9 cellular contexts compared by ENCODE assay signal in the genomic region with DNA sequence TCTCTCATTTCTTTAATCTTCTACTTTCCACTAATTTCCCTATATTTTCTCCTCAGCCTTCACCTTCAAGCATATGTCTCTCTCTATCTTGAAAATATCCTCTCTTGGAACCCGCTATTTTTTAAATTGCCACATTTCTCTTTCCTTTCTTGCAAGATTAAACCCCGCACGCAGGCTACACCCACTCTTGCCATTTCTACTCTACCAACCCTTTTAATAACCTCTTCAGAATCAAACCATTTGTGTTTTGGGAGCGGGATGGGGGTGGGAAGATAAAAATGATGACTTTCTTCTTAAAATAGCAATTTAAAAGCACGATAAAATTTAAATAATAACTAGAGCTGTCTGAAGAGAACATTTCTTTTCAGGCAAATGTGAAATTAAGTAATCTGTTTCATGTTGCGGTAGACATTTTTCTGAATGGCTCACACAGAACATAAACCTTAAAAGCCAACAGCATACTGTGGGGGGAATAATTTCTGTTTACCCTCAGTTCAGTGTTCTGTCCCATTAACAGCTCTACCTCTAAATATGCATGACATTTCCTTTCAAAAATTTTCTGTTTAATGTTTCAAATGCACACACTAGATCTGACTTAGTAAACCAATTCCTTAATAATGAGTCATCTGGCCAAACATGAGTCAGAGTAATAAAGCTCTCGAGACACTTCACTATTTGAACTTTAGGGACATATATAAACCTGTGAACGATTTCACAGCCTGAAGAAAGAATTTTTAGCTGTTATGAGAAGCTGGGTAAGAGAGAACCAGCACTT. TPM values are rescaled to one million over a fixed set of nuclear protein-coding genes. Genes with fewer than 3 reads are reported as not detected.
A peak's percentile ranks its signal among the peaks of the same experiment; 100 is the strongest.
DNase-seq lines count a peak whose midpoint lies in the region; ATAC-seq and TF ChIP-seq lines count a peak whose summit lies in the region.
"Had no signal": no experiment of that assay in that cellular context is flagged by ENCODE, and none has a peak within 500 bp of the region (broad histone marks: within the 10 kb centered on the region; RNA-seq: fewer than 3 reads in every experiment).

No MANE protein-coding gene starts in this region.

- ATAC-seq in GM18868 (IDR thresholded peaks at IDR 0.05; ENCODE audit: unreplicated experiment), result peak; percentile 57

- H3K4me1 Mint-ChIP-seq in neural progenitor cell, result no peaks in the 10 kb centered on the region
- H3K4me1 Mint-ChIP-seq: central memory CD8-positive, alpha-beta T cell had no signal

- H3K9me3 Mint-ChIP-seq in neural progenitor cell, result no peaks in the 10 kb centered on the region
- H3K9me3 Mint-ChIP-seq: central memory CD8-positive, alpha-beta T cell had no signal

- 48% methylated on average over 8 of the region's 8 CpGs for WGBS in prostate gland

- in situ Hi-C loops in GM13976 (cut with MboI; ENCODE audit: low sequenced_read_pairs, unreplicated experiment), result loop anchor here (25.0 kb wide), 2 partner anchors 428 to 728 kb away; no protein-coding TSS in a partner anchor

- no peak overlapping the region for H3K4me3 ChIP-seq in prostate gland
- no peak overlapping the region for H3K4me3 ChIP-seq in neural progenitor cell

- TF ChIP-seq POLR2A in prostate gland (IDR thresholded peaks at IDR 0.05), result no peak

- no peaks in the 10 kb centered on the region for H3F3A ChIP-seq in neural progenitor cell (ENCODE audit: low read depth)

- H3K27me3 ChIP-seq in prostate gland (replicated peaks; ENCODE audit: insufficient read depth), result no peaks in the 10 kb centered on the region
- H3K27me3 ChIP-seq in neural progenitor cell, result no peaks in the 10 kb centered on the region

- DNase-seq in NCI-H226 (peak; percentile 91), dermis microvascular lymphatic vessel endothelial cell (ENCODE audit: low read depth in 2 of 2) (peak; percentile 78 to 94), prostate gland (ENCODE audit: low spot score) (peak; percentile 32), GM13976 (ENCODE audit: low spot score) (no peak), neural progenitor cell (ENCODE audit: low spot score) (no peak), GM19238 (ENCODE audit: insufficient read length, low spot score) (no peak), globus pallidus (ENCODE audit: low spot score) (no peak)

- peak overlapping the region; percentile 3 to 55 for H3K27ac ChIP-seq in prostate gland
- H3K27ac ChIP-seq in neural progenitor cell, result no peak overlapping the region

- no peaks in the 10 kb centered on the region for H3K79me2 ChIP-seq in neural progenitor cell (ENCODE audit: low read depth)

- H3K4me1 ChIP-seq in prostate gland (replicated peaks), result no peaks in the 10 kb centered on the region
- no peaks in the 10 kb centered on the region for H3K4me1 ChIP-seq in neural progenitor cell

- H2AFZ ChIP-seq in neural progenitor cell (replicated peaks), result no peak overlapping the region

- no peak overlapping the region for H3K9ac ChIP-seq in neural progenitor cell

- no peaks in the 10 kb centered on the region for H3K36me3 Mint-ChIP-seq in neural progenitor cell

- H3K9me3 ChIP-seq in prostate gland, result no peaks in the 10 kb centered on the region
- no peaks in the 10 kb centered on the region for H3K9me3 ChIP-seq in neural progenitor cell (ENCODE audit: low read depth)

- no peak overlapping the region for H3K4me2 ChIP-seq in neural progenitor cell

- H4K20me1 ChIP-seq in neural progenitor cell (ENCODE audit: low read depth), result no peaks in the 10 kb centered on the region

- no peak overlapping the region for H3K27ac Mint-ChIP-seq in neural progenitor cell

- H3K27me3 Mint-ChIP-seq in neural progenitor cell (ENCODE audit: insufficient read depth, low read depth), result no peaks in the 10 kb centered on the region

- intact Hi-C loops in prostate gland (cut with DNase I), result loop anchor here (5.0 kb wide), 1 partner anchor 113 kb away; no protein-coding TSS in a partner anchor

- TF ChIP-seq CTCF in prostate gland (IDR thresholded peaks at IDR 0.05), result no peak
- no peak for TF ChIP-seq CTCF in GM13976 (IDR thresholded peaks at IDR 0.05; ENCODE audit: borderline replicate concordance, control extremely low read depth, extremely low read depth, insufficient read depth, missing control alignments)
- no peak for TF ChIP-seq CTCF in neural progenitor cell (IDR thresholded peaks at IDR 0.05)

- H3K36me3 ChIP-seq in prostate gland (no peaks in the 10 kb centered on the region), neural progenitor cell (no peaks in the 10 kb centered on the region)

- no peak overlapping the region for H3K4me3 Mint-ChIP-seq in neural progenitor cell
- H3K4me3 Mint-ChIP-seq: central memory CD8-positive, alpha-beta T cell had no signal

RNA-seq across cellular contexts. Expression of a gene that starts 20.5 kb away (rescaled TPM):
- total RNA-seq in dermis microvascular lymphatic vessel endothelial cell (15.3 and 15.4 TPM in 2 replicates), prostate gland (10 to 100 TPM in 1 of 2 donors, 1 to 10 TPM in 1; 8.8 to 12.5 TPM), neural progenitor cell (ENCODE audit: low replicate concordance) (0.25 and 0.28 TPM in 2 replicates)

Comparison
In these comparisons a context has a peak if more than half of its experiments do, and no peak if none do; other contexts are left out.
1. DNase-seq: peak in NCI-H226 (single experiment), dermis microvascular lymphatic vessel endothelial cell (2 of 2) and prostate gland (single experiment); none in GM13976 (single experiment), neural progenitor cell (single experiment), GM19238 (single experiment) and globus pallidus (single experiment).